ENCODE assay signal across 11 cellular contexts in genomic region chr10:35463878-35464277, GRCh38.
DNase-seq lines count a peak whose midpoint lies in the region; ATAC-seq, FAIRE-seq and TF ChIP-seq lines count a peak whose summit lies in the region.
"Had no signal": no experiment of that assay in that cellular context is flagged by ENCODE, and none has a peak within 500 bp of the region (broad histone marks: within the 10 kb centered on the region; RNA-seq: fewer than 3 reads in every experiment).

No MANE protein-coding gene starts in this region.

- no peak overlapping the region for H4K91ac ChIP-seq in IMR-90 (ENCODE audit: insufficient read depth, low read depth, low read length)

- no peak overlapping the region for H2AFZ ChIP-seq in IMR-90 (replicated peaks; ENCODE audit: low read length, poor library complexity)
- H2AFZ ChIP-seq in K562 (ENCODE audit: low read depth, low read length): no peak overlapping the region

- no peaks in the 10 kb centered on the region for H3K9me3 ChIP-seq in IMR-90 (ENCODE audit: control insufficient read depth, insufficient read depth, low read length)
- H3K9me3 ChIP-seq in K562 (replicated peaks; ENCODE audit: control insufficient read depth, insufficient read depth, low read depth, low read length): no peaks in the 10 kb centered on the region
- H3K9me3 ChIP-seq in naive thymus-derived CD4-positive, alpha-beta T cell (ENCODE audit: control insufficient read depth in 2 of 3, low read length in 3 of 3): no peaks in the 10 kb centered on the region
- H3K9me3 ChIP-seq in subcutaneous abdominal adipose tissue (ENCODE audit: control insufficient read depth in 5 of 5, low read length in 5 of 5): no peaks in the 10 kb centered on the region

- DNase-seq in IMR-90 (no peak), K562 (ENCODE audit: extremely low read depth in 1 of 4, low spot score in 3 of 4) (peak in 2 of 4 experiments; percentile 17 to 28), OCI-M2 (lab: John Stamatoyannopoulos, UW; ENCODE audit: unreplicated experiment) (no peak), NCI-H2029 (lab: John Stamatoyannopoulos, UW) (no peak)
- DNase-seq in naive thymus-derived CD4-positive, alpha-beta T cell: no peak
- DNase-seq in effector CD8-positive, alpha-beta T cell (lab: John Stamatoyannopoulos, UW): no peak
- DNase-seq: H7, MV-4-11, NCI-H1417 treated with DMSO at 0.1 percent for 48 hours, NCI-H2081 had no signal

- ATAC-seq in IMR-90 (ENCODE audit: low read depth): no peak
- peak; percentile 10; the same call in 2 of the 3 replicates for ATAC-seq in K562
- ATAC-seq in naive thymus-derived CD4-positive, alpha-beta T cell: no peak

- TF ChIP-seq EP300 in K562 (IDR thresholded peaks at IDR 0.05; ENCODE audit: low read length): no peak

- H3K27ac ChIP-seq in IMR-90 (ENCODE audit: insufficient read depth, low read length): no peak overlapping the region
- no peak overlapping the region for H3K27ac ChIP-seq in K562 (ENCODE audit: extremely low read depth, low read depth, low read length)
- peak overlapping the region; percentile 32 for H3K27ac ChIP-seq in naive thymus-derived CD4-positive, alpha-beta T cell (ENCODE audit: low read depth, low read length)
- H3K27ac ChIP-seq in subcutaneous abdominal adipose tissue (ENCODE audit: low read depth, low read length): peak overlapping the region; percentile 11

- H4K8ac ChIP-seq in IMR-90 (ENCODE audit: low read depth in 2 of 2, low read length in 2 of 2): no peak overlapping the region; a peak in 1 of 4 replicates

- BruUV-seq in IMR-90 (replicated peaks; lab: Mats Ljungman, UMichigan) (no TSS peak), K562 (replicated peaks; lab: Mats Ljungman, UMichigan) (no TSS peak)

- no peak overlapping the region; the same call in 1 of the 2 replicates for H3K18ac ChIP-seq in IMR-90 (ENCODE audit: low read depth, low read length)

- no peaks in the 10 kb centered on the region for H3K27me3 Mint-ChIP-seq in naive thymus-derived CD4-positive, alpha-beta T cell

- CTCF ChIA-PET in IMR-90 (lab: Yijun Ruan, JAX): no interaction called here
- CTCF ChIA-PET in K562 (lab: Yijun Ruan, JAX; ENCODE audit: low intra/inter-chr PET ratio): no interaction called here
- CTCF ChIA-PET in naive thymus-derived CD4-positive, alpha-beta T cell (lab: Charles Lee): interaction anchor here (0.6 to 1.4 kb wide), 4 partner anchors 20 to 341 kb away, joined by 3 to 4 read pairs (median 4); no protein-coding TSS in a partner anchor

- H3K4me1 ChIP-seq in IMR-90 (ENCODE audit: control insufficient read depth, insufficient read depth, low read length) (peaks cover 31% of the 10 kb centered on the region), K562 (replicated peaks in 1 of 2; ENCODE audit: control insufficient read depth in 2 of 2, insufficient read depth in 2 of 2, low read length in 2 of 2) (peaks cover 13 to 67% of the 10 kb centered on the region in 2 experiments), subcutaneous abdominal adipose tissue (ENCODE audit: control insufficient read depth in 5 of 5, insufficient read depth in 5 of 5, low read length in 5 of 5) (peaks cover 2 to 55% (median 39%) of the 10 kb centered on the region in 5 donors)
- peaks cover 11 to 86% of the 10 kb centered on the region in 2 donors for H3K4me1 ChIP-seq in naive thymus-derived CD4-positive, alpha-beta T cell (ENCODE audit: control insufficient read depth in 2 of 2, insufficient read depth in 2 of 2, low read length in 2 of 2)

- in situ Hi-C loops in IMR-90 (cut with MboI; ENCODE audit: low sequenced_read_pairs) (no loop called here), K562 (cut with MboI) (no loop called here)

- no peak overlapping the region for H2BK20ac ChIP-seq in IMR-90 (ENCODE audit: low read depth, low read length)

- H3K23ac ChIP-seq in IMR-90 (ENCODE audit: low read depth, low read length): peak overlapping the region; percentile 36; the same call in 1 of the 2 replicates

- peaks cover 96% of the 10 kb centered on the region for H4K20me1 ChIP-seq in IMR-90 (ENCODE audit: insufficient read depth, low read length)
- peaks cover 56% of the 10 kb centered on the region for H4K20me1 ChIP-seq in K562 (replicated peaks; ENCODE audit: control insufficient read depth, insufficient read depth, low read length)

- intact Hi-C loops in IMR-90 (cut with micrococcal nuclease) (loop anchor here (2.0 to 5.0 kb wide), 3 partner anchors 19 to 127 kb away; partner anchors contain the start of gene CCNY), K562 (cut with micrococcal nuclease) (no loop called here)
- intact Hi-C loops in naive thymus-derived CD4-positive, alpha-beta T cell (cut with micrococcal nuclease): loop anchor here in 1 of 2 donors (2.0 kb wide), 1 partner anchor 49 kb away; no protein-coding TSS in a partner anchor

- no peak for TF ChIP-seq POLR2A in IMR-90 (IDR thresholded peaks at IDR 0.05; ENCODE audit: low read depth, low read length)
- no peak for TF ChIP-seq POLR2A in K562 (conservative IDR thresholded peaks at IDR 0.05)

- no peak overlapping the region for H2AK9ac ChIP-seq in IMR-90 (replicated peaks; ENCODE audit: low read depth, low read length, poor library complexity)

- H3K36me3 ChIP-seq in IMR-90 (ENCODE audit: control insufficient read depth, insufficient read depth, low read length) (no peaks in the 10 kb centered on the region), K562 (ENCODE audit: control insufficient read depth, insufficient read depth, low read length) (no peaks in the 10 kb centered on the region), subcutaneous abdominal adipose tissue (ENCODE audit: control insufficient read depth in 5 of 5, insufficient read depth in 5 of 5, low read length in 5 of 5) (no peaks in the 10 kb centered on the region)
- no peaks in the 10 kb centered on the region for H3K36me3 ChIP-seq in naive thymus-derived CD4-positive, alpha-beta T cell (ENCODE audit: control insufficient read depth in 2 of 3, insufficient read depth in 3 of 3, low read length in 3 of 3)

- TF ChIP-seq RAD21 in IMR-90 (IDR thresholded peaks at IDR 0.05; ENCODE audit: low read length) (no peak), K562 (CRISPR knock-in tag; conservative IDR thresholded peaks at IDR 0.05 in 1 of 2, IDR thresholded peaks at IDR 0.05 in 1 of 2) (peak in 1 of 2 experiments; percentile 13; a peak in 1 of 4 replicates)

- no peak overlapping the region for H3K14ac ChIP-seq in IMR-90 (replicated peaks; ENCODE audit: low read depth, low read length)

- POLR2A ChIA-PET in IMR-90 (lab: Charles Lee; ENCODE audit: unreplicated experiment) (interaction anchor here (0.6 kb wide), 1 partner anchor 46 kb away, joined by 3 read pairs; no protein-coding TSS in a partner anchor), K562 (lab: Yijun Ruan, JAX) (interaction anchor here (0.7 to 1.0 kb wide), 4 partner anchors 15 to 76 kb away, joined by 3 to 5 read pairs (median 4); no protein-coding TSS in a partner anchor)
- POLR2A ChIA-PET in naive thymus-derived CD4-positive, alpha-beta T cell (lab: Charles Lee): interaction anchor here (0.5 kb wide), 1 partner anchor 113 kb away, joined by 3 read pairs; no protein-coding TSS in a partner anchor

- peaks cover 100% of the 10 kb centered on the region for H3K79me2 ChIP-seq in K562 (ENCODE audit: control insufficient read depth, insufficient read depth, low read length)

- peak overlapping the region in 1 of 9 donors; percentile 90 for H3K27ac Mint-ChIP-seq in naive thymus-derived CD4-positive, alpha-beta T cell

- H3K36me3 Mint-ChIP-seq in naive thymus-derived CD4-positive, alpha-beta T cell: peaks cover 0 to 6% (median 0%) of the 10 kb centered on the region in 5 donors

- H3K9ac ChIP-seq in IMR-90 (ENCODE audit: low read depth, low read length) (no peak overlapping the region), K562 (ENCODE audit: insufficient read depth in 1 of 2, low read depth in 2 of 2, low read length in 2 of 2) (no peak overlapping the region), subcutaneous abdominal adipose tissue (ENCODE audit: low read length in 5 of 5) (no peak overlapping the region)

- H3K9me1 ChIP-seq in IMR-90 (ENCODE audit: insufficient read depth, low read length): peaks cover 45% of the 10 kb centered on the region
- H3K9me1 ChIP-seq in K562 (ENCODE audit: control insufficient read depth, insufficient read depth, low read length): peaks cover 6% of the 10 kb centered on the region

- no peak overlapping the region for H3K4me3 Mint-ChIP-seq in naive thymus-derived CD4-positive, alpha-beta T cell

- no peak overlapping the region; the same call in 1 of the 2 replicates for H2AK5ac ChIP-seq in IMR-90 (ENCODE audit: low read depth, low read length)

- H2BK120ac ChIP-seq in IMR-90 (ENCODE audit: low read depth, low read length): no peak overlapping the region

- no peak for FAIRE-seq in K562 (lab: Jason Lieb, UNC)

- no peak overlapping the region for H2BK5ac ChIP-seq in IMR-90 (ENCODE audit: low read depth, low read length, poor library complexity, severe bottlenecking)

- H3K56ac ChIP-seq in IMR-90 (ENCODE audit: extremely low read depth, insufficient read depth, low read length): no peak overlapping the region

- peaks cover 5 to 50% (median 20%) of the 10 kb centered on the region in 7 donors for H3K4me1 Mint-ChIP-seq in naive thymus-derived CD4-positive, alpha-beta T cell

- H3K27me3 ChIP-seq in IMR-90 (ENCODE audit: control insufficient read depth, insufficient read depth, low read length) (no peaks in the 10 kb centered on the region), K562 (ENCODE audit: control insufficient read depth in 2 of 2, insufficient read depth in 2 of 2, low read length in 2 of 2) (no peaks in the 10 kb centered on the region), subcutaneous abdominal adipose tissue (ENCODE audit: control insufficient read depth in 5 of 5, insufficient read depth in 4 of 5, low read length in 5 of 5) (no peaks in the 10 kb centered on the region)
- H3K27me3 ChIP-seq in naive thymus-derived CD4-positive, alpha-beta T cell (ENCODE audit: control insufficient read depth in 2 of 2, insufficient read depth in 2 of 2, low read length in 2 of 2): no peaks in the 10 kb centered on the region

- peaks cover 50 to 96% of the 10 kb centered on the region in 2 experiments for H3K79me1 ChIP-seq in IMR-90 (ENCODE audit: low read depth in 1 of 2, low read length in 2 of 2)

- H3K4ac ChIP-seq in IMR-90 (ENCODE audit: low read depth, low read length): no peak overlapping the region; the same call in 1 of the 2 replicates

- H3K4me2 ChIP-seq in IMR-90 (ENCODE audit: low read depth, low read length): no peak overlapping the region
- 0 out of 2 replicates have a peak overlapping the region, but pooled peaks have one; percentile 14 for H3K4me2 ChIP-seq in K562 (ENCODE audit: insufficient read depth, low read length)

- H3K4me3 ChIP-seq in IMR-90 (ENCODE audit: insufficient read depth, low read depth, low read length) (no peak overlapping the region), K562 (no peak overlapping the region), subcutaneous abdominal adipose tissue (ENCODE audit: low read depth in 1 of 5, low read length in 5 of 5) (no peak overlapping the region)
- H3K4me3 ChIP-seq in naive thymus-derived CD4-positive, alpha-beta T cell (ENCODE audit: low read length): no peak overlapping the region

- no CpG with 5 or more reads among the region's 3 CpGs for WGBS in IMR-90 (ENCODE audit: extremely low coverage in 2 of 2, insufficient read length in 1 of 2), 2 experiments
- WGBS in K562 (ENCODE audit: insufficient coverage, low coverage, missing lambda C conversion rate): 8% methylated on average over 3 of the region's 3 CpGs

- H2BK15ac ChIP-seq in IMR-90 (ENCODE audit: low read depth, low read length): no peak overlapping the region

- no peaks in the 10 kb centered on the region for H3K9me3 Mint-ChIP-seq in naive thymus-derived CD4-positive, alpha-beta T cell

- dilution Hi-C loops in IMR-90 (cut with HindIII; ENCODE audit: low sequenced_read_pairs, unreplicated experiment): no loop called here

- no peak overlapping the region; the same call in 1 of the 2 replicates for H4K5ac ChIP-seq in IMR-90 (ENCODE audit: low read depth, low read length)

- TF ChIP-seq CTCF in IMR-90 (conservative IDR thresholded peaks at IDR 0.05; ENCODE audit: low read depth, low read length) (no peak), K562 (IDR thresholded peaks at IDR 0.05 in 2 of 3, conservative IDR thresholded peaks at IDR 0.05 in 1 of 3; ENCODE audit: insufficient read depth in 2 of 3, low read depth in 1 of 3, low read length in 3 of 3) (no peak)

Comparison
In these comparisons a context has a peak if more than half of its experiments do, and no peak if none do; other contexts are left out.
1. H3K27ac ChIP-seq: peak in naive thymus-derived CD4-positive, alpha-beta T cell (single experiment) and subcutaneous abdominal adipose tissue (single experiment); none in IMR-90 (single experiment) and K562 (single experiment).